Comparison of ENCODE assay signal across 8 cellular contexts in the genomic region with DNA sequence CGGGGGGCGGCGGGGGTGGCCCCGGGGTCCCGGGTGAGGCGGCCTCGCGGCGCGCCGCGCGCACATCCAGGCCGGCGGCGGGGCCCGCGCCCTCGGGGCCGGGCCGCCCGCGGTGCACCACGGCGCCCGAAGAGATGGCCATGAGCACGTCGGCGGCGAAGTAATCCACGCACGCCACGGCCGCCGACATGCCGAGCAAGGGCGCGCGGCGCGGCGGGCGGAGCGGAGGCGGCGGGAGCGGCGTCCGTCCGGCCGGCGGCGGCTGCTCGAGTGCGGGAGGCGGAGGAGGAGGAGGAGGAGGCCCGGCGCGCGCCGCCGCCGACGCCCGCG. TPM values are rescaled to one million over a fixed set of nuclear protein-coding genes. Genes with fewer than 3 reads are reported as not detected.
DNase-seq lines count a peak whose midpoint lies in the region; ATAC-seq, FAIRE-seq and TF ChIP-seq lines count a peak whose summit lies in the region.

KLF16 (minus strand) TSS at position 272 of the 330 bp plus-strand sequence; CDS start at position 190, 82 bp downstream.

- H3K27me3 ChIP-seq in DND-41 (ENCODE audit: insufficient read depth, low read length, poor library complexity) (no peaks in the 10 kb centered on the region), bronchial epithelial cell (ENCODE audit: control insufficient read depth, insufficient read depth, low read length) (no peaks in the 10 kb centered on the region), mononuclear cell (ENCODE audit: insufficient read depth, low read length) (no peaks in the 10 kb centered on the region)

- H4K20me1 ChIP-seq in DND-41 (ENCODE audit: insufficient read depth, low read length), result peaks cover 43% of the 10 kb centered on the region

- H3K27ac ChIP-seq in DND-41 (ENCODE audit: low read length), result peak within 1 kb of the TSS; percentile 83

- H3K4me1 ChIP-seq in DND-41 (ENCODE audit: insufficient read depth, low read length) (peaks cover 37% of the 10 kb centered on the region), mononuclear cell (ENCODE audit: insufficient read depth, low read length) (peaks cover 52% of the 10 kb centered on the region)

- ATAC-seq in DND-41 (ENCODE audit: insufficient read depth, low read depth), result no peak
- peak; percentile 1 for ATAC-seq in HG03159 (IDR thresholded peaks at IDR 0.05; ENCODE audit: unreplicated experiment)

- H2AFZ ChIP-seq in DND-41 (ENCODE audit: low read depth, low read length), result peak within 1 kb of the TSS; percentile 75

- DNase-seq in DND-41, result no peak
- no peak for DNase-seq in bronchial epithelial cell (ENCODE audit: low read depth)
- no peak for DNase-seq in SK-N-DZ (ENCODE audit: low spot score)
- DNase-seq in NCI-H510A treated with DMSO at 0.1 percent for 48 hours (lab: John Stamatoyannopoulos, UW), result no peak
- DNase-seq in T-helper 9 cell, result no peak
- no peak for DNase-seq in dermis blood vessel endothelial cell

- H3K79me2 ChIP-seq in DND-41 (ENCODE audit: insufficient read depth, low read length), result peaks cover 60% of the 10 kb centered on the region

- H3K4me2 ChIP-seq in DND-41 (ENCODE audit: insufficient read depth, low read length), result peak within 1 kb of the TSS; percentile 92

- FAIRE-seq in bronchial epithelial cell (lab: Jason Lieb, UNC), result no peak

- H3K9ac ChIP-seq in DND-41 (ENCODE audit: low read depth, low read length), result peak within 1 kb of the TSS; percentile 75

- H3K9me3 ChIP-seq in DND-41 (ENCODE audit: insufficient read depth, low read length, severe bottlenecking), result no peaks in the 10 kb centered on the region
- H3K9me3 ChIP-seq in mononuclear cell (ENCODE audit: low read depth, low read length), result no peaks in the 10 kb centered on the region

- H3K36me3 ChIP-seq in DND-41 (ENCODE audit: insufficient read depth, low read length), result no peaks in the 10 kb centered on the region
- H3K36me3 ChIP-seq in bronchial epithelial cell (ENCODE audit: control insufficient read depth, insufficient read depth, low read length), result no peaks in the 10 kb centered on the region

- no peak for TF ChIP-seq CTCF in DND-41 (IDR thresholded peaks at IDR 0.05; ENCODE audit: borderline replicate concordance, extremely low read depth, low read length, poor library complexity, severe bottlenecking)
- TF ChIP-seq CTCF in bronchial epithelial cell (IDR thresholded peaks at IDR 0.05; ENCODE audit: insufficient read depth, low read length, severe bottlenecking), result no peak

- peak within 1 kb of the TSS; percentile 84 to 98; a peak in 3 of 4 replicates for H3K4me3 ChIP-seq in DND-41 (ENCODE audit: low read depth in 1 of 2, low read length in 2 of 2)
- peak within 1 kb of the TSS; percentile 88 for H3K4me3 ChIP-seq in bronchial epithelial cell (ENCODE audit: low read depth, low read length)
- peak within 1 kb of the TSS; percentile 70 for H3K4me3 ChIP-seq in mononuclear cell (ENCODE audit: low read length)

RNA-seq across cellular contexts. Expression of gene KLF16, which starts in this region (rescaled TPM):
- 5.3 and 6.4 TPM in 2 replicates for total RNA-seq in bronchial epithelial cell
- total RNA-seq in mononuclear cell, result 12.4 TPM
- polyA plus RNA-seq in SK-N-DZ (2014; cell fraction: cytosol; rRNA removed), result 12.8 and 16.7 TPM in 2 replicates
- polyA plus RNA-seq in SK-N-DZ (2014; cell fraction: nucleus; rRNA removed), result 11.0 and 15.3 TPM in 2 replicates
- 5.3 and 9.5 TPM in 2 replicates for total RNA-seq in dermis blood vessel endothelial cell
